In the genomic region with DNA sequence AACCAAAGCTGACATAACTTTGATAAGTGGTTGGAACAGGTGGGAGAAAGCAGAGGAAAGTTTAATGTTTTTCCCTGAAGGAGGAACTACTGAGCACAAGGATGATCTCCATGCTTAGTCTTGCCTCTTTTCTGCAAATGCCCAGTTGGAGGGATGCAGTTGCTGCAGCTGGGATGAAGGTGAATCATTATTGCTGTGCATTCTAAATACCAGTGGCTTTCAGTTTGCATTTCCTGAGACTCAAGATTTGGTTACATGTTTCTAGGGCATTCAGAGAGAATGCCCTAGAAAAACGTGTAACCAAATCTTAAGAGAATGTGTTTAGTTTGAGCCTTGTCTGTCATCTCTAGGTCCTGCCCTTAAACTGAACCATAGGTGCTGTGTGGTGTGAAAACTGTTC, we compare ENCODE assay signal across 24 cellular contexts.
"Had no signal": no experiment of that assay in that cellular context is flagged by ENCODE, and none has a peak within 500 bp of the region (broad histone marks: within the 10 kb centered on the region; RNA-seq: fewer than 3 reads in every experiment).

No MANE protein-coding gene starts in this region.

- H3K9me3 ChIP-seq: esophagus muscularis mucosa, gastroesophageal sphincter, mucosa of descending colon, sigmoid colon, stomach, thoracic aorta, transverse colon had no signal

- H3K27ac Mint-ChIP-seq: natural killer cell had no signal

- DNase-seq: cortex of kidney; dorsolateral prefrontal cortex; effector memory CD4-positive, alpha-beta T cell; foreskin fibroblast; glutamatergic neuron; hippocampal formation; kidney glomerular epithelial cell; mammary epithelial cell; mucosa of descending colon; natural killer cell; posterior cingulate gyrus; sigmoid colon; small intestine; stimulated activated CD4-positive, alpha-beta T cell treated with anti-CD3 and anti-CD28 coated beads, Interleukin-12 subunit alpha, Interleukin-12 subunit beta, amount 100 ng/mL, for 4 hours; stimulated activated naive CD4-positive, alpha-beta T cell; stomach; substantia nigra; transverse colon had no signal

- ATAC-seq: gastroesophageal sphincter, left lobe of liver, mucosa of descending colon, natural killer cell had no signal

- H3K4me3 Mint-ChIP-seq: natural killer cell, neural crest cell had no signal

- H3K27ac ChIP-seq: dorsolateral prefrontal cortex, epithelial cell of prostate, esophagus muscularis mucosa, gastroesophageal sphincter, sigmoid colon, stomach, thoracic aorta, transverse colon had no signal

- H3K27me3 ChIP-seq: dorsolateral prefrontal cortex, esophagus muscularis mucosa, gastroesophageal sphincter, sigmoid colon, stomach, transverse colon had no signal

- H3K4me3 ChIP-seq: dorsolateral prefrontal cortex, esophagus muscularis mucosa, gastroesophageal sphincter, mucosa of descending colon, sigmoid colon, stomach, thoracic aorta, transverse colon had no signal

- FAIRE-seq: small intestine had no signal

- H3K4me1 ChIP-seq: gastroesophageal sphincter, sigmoid colon, stomach, transverse colon had no signal

- H3K9me3 Mint-ChIP-seq: natural killer cell, neural crest cell had no signal
